Comparison of ENCODE assay signal across 16 cellular contexts in the genomic region with DNA sequence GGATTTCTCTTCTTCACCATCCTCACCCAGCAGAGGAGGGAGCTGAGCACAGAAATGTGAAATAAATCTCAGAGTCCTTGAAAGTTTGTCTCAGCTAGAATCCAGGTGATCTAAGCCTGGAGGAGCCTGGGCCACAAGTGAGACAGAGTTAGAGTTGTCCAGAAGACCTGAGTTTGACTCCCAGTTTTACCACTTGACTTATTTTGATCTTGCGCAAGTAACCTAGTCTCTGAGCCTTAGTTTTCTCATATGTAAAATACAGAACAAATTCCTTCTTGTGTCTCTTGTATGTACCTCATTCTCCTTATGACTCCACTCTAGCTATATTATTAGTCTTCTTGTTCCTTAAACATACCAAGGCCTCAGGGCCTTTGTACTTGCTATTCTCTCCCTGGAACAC. TPM values are rescaled to one million over a fixed set of nuclear protein-coding genes. Genes with fewer than 3 reads are reported as not detected.
DNase-seq lines count a peak whose midpoint lies in the region; ATAC-seq and TF ChIP-seq lines count a peak whose summit lies in the region.
"Had no signal": no experiment of that assay in that cellular context is flagged by ENCODE, and none has a peak within 500 bp of the region (broad histone marks: within the 10 kb centered on the region; RNA-seq: fewer than 3 reads in every experiment).

No MANE protein-coding gene starts in this region.

- no peak overlapping the region for H2AFZ ChIP-seq in GM23338

- POLR2A ChIA-PET in activated B cell treated with CpG ODN at 0.5 μM for 24 hours (lab: Charles Lee) = no interaction called here

- H3K4me1 ChIP-seq in GM23338 (ENCODE audit: insufficient read depth) = peaks cover 45% of the 10 kb centered on the region

- no peaks in the 10 kb centered on the region for H3K9me3 Mint-ChIP-seq in activated naive CD8-positive, alpha-beta T cell (ENCODE audit: low read depth)
- H3K9me3 Mint-ChIP-seq in activated naive CD8-positive, alpha-beta T cell treated with anti-CD3 and anti-CD28 coated beads, Interleukin-2, amount 50 U/mL, for 24 hours = no peaks in the 10 kb centered on the region
- no peaks in the 10 kb centered on the region for H3K9me3 Mint-ChIP-seq in GM23338
- no peaks in the 10 kb centered on the region for H3K9me3 Mint-ChIP-seq in activated B cell treated with CpG ODN at 0.5 μM for 24 hours
- no peaks in the 10 kb centered on the region for H3K9me3 Mint-ChIP-seq in progenitor cell of endocrine pancreas (ENCODE audit: low read depth)
- H3K9me3 Mint-ChIP-seq: CD8-positive, alpha-beta T cell had no signal

- 0 out of 2 replicates have a peak overlapping the region, but pooled peaks have one; percentile 48 for H3K4me2 ChIP-seq in GM23338

- intact Hi-C loops in activated B cell treated with CpG ODN at 0.5 μM for 24 hours (cut with micrococcal nuclease) = no loop called here

- no peaks in the 10 kb centered on the region for H3K27me3 ChIP-seq in GM23338 (ENCODE audit: insufficient read depth)

- H4K20me1 ChIP-seq in GM23338 (replicated peaks; ENCODE audit: insufficient read depth) = peaks cover 46% of the 10 kb centered on the region

- H3K27ac ChIP-seq in GM23338 (ENCODE audit: low read depth) = no peak overlapping the region

- H3K36me3 ChIP-seq in GM23338 (ENCODE audit: insufficient read depth) = peaks cover 8% of the 10 kb centered on the region; the same call in 1 of the 2 replicates

- peaks cover 86% of the 10 kb centered on the region for H3K79me2 ChIP-seq in GM23338 (replicated peaks; ENCODE audit: insufficient read depth)

- no peak for ATAC-seq in activated naive CD8-positive, alpha-beta T cell treated with anti-CD3 and anti-CD28 coated beads, Interleukin-2, amount 50 U/mL, for 24 hours
- no peak for ATAC-seq in GM23338
- no peak for ATAC-seq in activated B cell treated with CpG ODN at 0.5 μM for 24 hours (ENCODE audit: low read depth)
- ATAC-seq in HG02852 (IDR thresholded peaks at IDR 0.05; ENCODE audit: unreplicated experiment) = no peak
- ATAC-seq: CD8-positive, alpha-beta T cell; HCT116; SK-N-SH treated with all-trans-retinoic acid at 6 μM for 48 hours had no signal

- no peak for DNase-seq in activated naive CD8-positive, alpha-beta T cell treated with anti-CD3 and anti-CD28 coated beads, Interleukin-2, amount 50 U/mL, for 24 hours
- DNase-seq in GM23338 (ENCODE audit: low spot score) (no peak), activated B cell treated with CpG ODN at 0.5 μM for 24 hours (no peak), progenitor cell of endocrine pancreas (ENCODE audit: low spot score, unreplicated experiment) (no peak), SK-N-DZ (ENCODE audit: low spot score) (no peak)
- DNase-seq: CD8-positive, alpha-beta T cell; DMS79 treated with DMSO at 0.1 percent for 48 hours; Kasumi-1; MM.1S; NCI-H187 treated with DMSO at 0.1 percent for 48 hours; NCI-H69; SHP77 had no signal

- H3K4me3 Mint-ChIP-seq in activated naive CD8-positive, alpha-beta T cell = no peak overlapping the region
- no peak overlapping the region for H3K4me3 Mint-ChIP-seq in activated naive CD8-positive, alpha-beta T cell treated with anti-CD3 and anti-CD28 coated beads, Interleukin-2, amount 50 U/mL, for 24 hours
- H3K4me3 Mint-ChIP-seq in GM23338 (no peak overlapping the region), activated B cell treated with CpG ODN at 0.5 μM for 24 hours (no peak overlapping the region), progenitor cell of endocrine pancreas (ENCODE audit: low read depth) (no peak overlapping the region)
- H3K4me3 Mint-ChIP-seq: CD8-positive, alpha-beta T cell had no signal

- CTCF ChIA-PET in activated B cell treated with CpG ODN at 0.5 μM for 24 hours (lab: Charles Lee) = no interaction called here

- no peak for TF ChIP-seq CTCF in GM23338 (conservative IDR thresholded peaks at IDR 0.05; ENCODE audit: low read depth in 2 of 2)
- no peak for TF ChIP-seq CTCF in activated B cell treated with CpG ODN at 0.5 μM for 24 hours (IDR thresholded peaks at IDR 0.05)
- TF ChIP-seq CTCF in progenitor cell of endocrine pancreas (IDR thresholded peaks at IDR 0.05; ENCODE audit: unreplicated experiment) = no peak

- peaks cover 6% of the 10 kb centered on the region for H3K36me3 Mint-ChIP-seq in activated naive CD8-positive, alpha-beta T cell
- peaks cover 16% of the 10 kb centered on the region for H3K36me3 Mint-ChIP-seq in activated naive CD8-positive, alpha-beta T cell treated with anti-CD3 and anti-CD28 coated beads, Interleukin-2, amount 50 U/mL, for 24 hours (ENCODE audit: low read depth)
- H3K36me3 Mint-ChIP-seq in GM23338 (ENCODE audit: low read depth) = peaks cover 13% of the 10 kb centered on the region; the same call in 1 of the 3 replicates
- H3K36me3 Mint-ChIP-seq in activated B cell treated with CpG ODN at 0.5 μM for 24 hours (ENCODE audit: low read depth) = peaks cover 48% of the 10 kb centered on the region
- H3K36me3 Mint-ChIP-seq in progenitor cell of endocrine pancreas (ENCODE audit: insufficient read depth) = peaks cover 14% of the 10 kb centered on the region

- no peak overlapping the region for H3K4me3 ChIP-seq in GM23338

- H3K27ac Mint-ChIP-seq in activated naive CD8-positive, alpha-beta T cell = peak overlapping the region; percentile 25
- H3K27ac Mint-ChIP-seq in activated naive CD8-positive, alpha-beta T cell treated with anti-CD3 and anti-CD28 coated beads, Interleukin-2, amount 50 U/mL, for 24 hours = no peak overlapping the region
- H3K27ac Mint-ChIP-seq in GM23338 = no peak overlapping the region
- H3K27ac Mint-ChIP-seq in activated B cell treated with CpG ODN at 0.5 μM for 24 hours = peak overlapping the region; percentile 6
- peak overlapping the region; percentile 80 for H3K27ac Mint-ChIP-seq in progenitor cell of endocrine pancreas

- no peaks in the 10 kb centered on the region for H3K27me3 Mint-ChIP-seq in activated naive CD8-positive, alpha-beta T cell
- H3K27me3 Mint-ChIP-seq in activated naive CD8-positive, alpha-beta T cell treated with anti-CD3 and anti-CD28 coated beads, Interleukin-2, amount 50 U/mL, for 24 hours = no peaks in the 10 kb centered on the region
- H3K27me3 Mint-ChIP-seq in GM23338 (ENCODE audit: insufficient read depth, low read depth, poor library complexity) = peaks cover 9% of the 10 kb centered on the region
- H3K27me3 Mint-ChIP-seq in activated B cell treated with CpG ODN at 0.5 μM for 24 hours = no peaks in the 10 kb centered on the region
- H3K27me3 Mint-ChIP-seq in progenitor cell of endocrine pancreas = no peaks in the 10 kb centered on the region

- no peaks in the 10 kb centered on the region for H3F3A ChIP-seq in GM23338 (replicated peaks; ENCODE audit: low read depth)

- no peaks in the 10 kb centered on the region for H3K9me2 ChIP-seq in GM23338 (ENCODE audit: insufficient read depth)

- H3K4me1 Mint-ChIP-seq in activated naive CD8-positive, alpha-beta T cell (ENCODE audit: low read depth) = peaks cover 57% of the 10 kb centered on the region
- H3K4me1 Mint-ChIP-seq in activated naive CD8-positive, alpha-beta T cell treated with anti-CD3 and anti-CD28 coated beads, Interleukin-2, amount 50 U/mL, for 24 hours = peaks cover 35% of the 10 kb centered on the region
- H3K4me1 Mint-ChIP-seq in GM23338 (peaks cover 53% of the 10 kb centered on the region), activated B cell treated with CpG ODN at 0.5 μM for 24 hours (peaks cover 35% of the 10 kb centered on the region), progenitor cell of endocrine pancreas (ENCODE audit: low read depth) (peaks cover 18% of the 10 kb centered on the region)

TF ChIP-seq in GM23338, 12 proteins besides CTCF, POLR2A, EP300 and RAD21:
- no peak for TF ChIP-seq EZH2phosphoT487 (IDR thresholded peaks at IDR 0.05; ENCODE audit: unreplicated experiment)
- no peak for TF ChIP-seq JUNB (IDR thresholded peaks at IDR 0.05; ENCODE audit: unreplicated experiment)
- no peak for TF ChIP-seq NANOG (IDR thresholded peaks at IDR 0.05; ENCODE audit: borderline replicate concordance)
- no peak for TF ChIP-seq CREB1 (CRISPR knock-in tag; IDR thresholded peaks at IDR 0.05; ENCODE audit: low read depth)
- TF ChIP-seq, protein P1, sequence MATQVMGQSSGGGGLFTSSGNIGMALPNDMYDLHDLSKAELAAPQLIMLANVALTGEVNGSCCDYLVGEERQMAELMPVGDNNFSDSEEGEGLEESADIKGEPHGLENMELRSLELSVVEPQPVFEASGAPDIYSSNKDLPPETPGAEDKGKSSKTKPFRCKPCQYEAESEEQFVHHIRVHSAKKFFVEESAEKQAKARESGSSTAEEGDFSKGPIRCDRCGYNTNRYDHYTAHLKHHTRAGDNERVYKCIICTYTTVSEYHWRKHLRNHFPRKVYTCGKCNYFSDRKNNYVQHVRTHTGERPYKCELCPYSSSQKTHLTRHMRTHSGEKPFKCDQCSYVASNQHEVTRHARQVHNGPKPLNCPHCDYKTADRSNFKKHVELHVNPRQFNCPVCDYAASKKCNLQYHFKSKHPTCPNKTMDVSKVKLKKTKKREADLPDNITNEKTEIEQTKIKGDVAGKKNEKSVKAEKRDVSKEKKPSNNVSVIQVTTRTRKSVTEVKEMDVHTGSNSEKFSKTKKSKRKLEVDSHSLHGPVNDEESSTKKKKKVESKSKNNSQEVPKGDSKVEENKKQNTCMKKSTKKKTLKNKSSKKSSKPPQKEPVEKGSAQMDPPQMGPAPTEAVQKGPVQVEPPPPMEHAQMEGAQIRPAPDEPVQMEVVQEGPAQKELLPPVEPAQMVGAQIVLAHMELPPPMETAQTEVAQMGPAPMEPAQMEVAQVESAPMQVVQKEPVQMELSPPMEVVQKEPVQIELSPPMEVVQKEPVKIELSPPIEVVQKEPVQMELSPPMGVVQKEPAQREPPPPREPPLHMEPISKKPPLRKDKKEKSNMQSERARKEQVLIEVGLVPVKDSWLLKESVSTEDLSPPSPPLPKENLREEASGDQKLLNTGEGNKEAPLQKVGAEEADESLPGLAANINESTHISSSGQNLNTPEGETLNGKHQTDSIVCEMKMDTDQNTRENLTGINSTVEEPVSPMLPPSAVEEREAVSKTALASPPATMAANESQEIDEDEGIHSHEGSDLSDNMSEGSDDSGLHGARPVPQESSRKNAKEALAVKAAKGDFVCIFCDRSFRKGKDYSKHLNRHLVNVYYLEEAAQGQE (IDR thresholded peaks at IDR 0.05; ENCODE audit: unreplicated experiment) = no peak
- no peak for TF ChIP-seq EZH2 (IDR thresholded peaks at IDR 0.05; ENCODE audit: low read depth, unreplicated experiment)

RNA-seq across cellular contexts. Expression of a gene that starts 36.7 kb away (rescaled TPM):
- 161 and 167 TPM in 2 replicates for total RNA-seq in GM23338 (2014; rRNA removed; shearing (Covaris generic))
- polyA plus RNA-seq in GM23338 (2016; fragmentation: Nextera tagmentation; extraction: Ambion mirVana) = 137 and 144 TPM in 2 replicates
- total RNA-seq in activated B cell treated with CpG ODN at 0.5 μM for 24 hours (116 and 117 TPM in 2 replicates), progenitor cell of endocrine pancreas (228 and 236 TPM in 2 replicates)
- 289 and 292 TPM in 2 replicates for polyA plus RNA-seq in SK-N-DZ (2014; cell fraction: cytosol; rRNA removed)
- polyA plus RNA-seq in SK-N-DZ (2014; cell fraction: nucleus; rRNA removed) = 165 and 174 TPM in 2 replicates

Comparison
In these comparisons a context has a peak if more than half of its experiments do, and no peak if none do; other contexts are left out.
1. H3K27ac Mint-ChIP-seq: peak in activated naive CD8-positive, alpha-beta T cell (single experiment), activated B cell treated with CpG ODN at 0.5 μM for 24 hours (single experiment) and progenitor cell of endocrine pancreas (single experiment); none in activated naive CD8-positive, alpha-beta T cell treated with anti-CD3 and anti-CD28 coated beads, Interleukin-2, amount 50 U/mL, for 24 hours (single experiment) and GM23338 (single experiment).